19 cellular contexts compared by ENCODE assay signal in genomic region chr18:2114765-2115164, GRCh38.
DNase-seq lines count a peak whose midpoint lies in the region; ATAC-seq, FAIRE-seq and TF ChIP-seq lines count a peak whose summit lies in the region.
"Had no signal": no experiment of that assay in that cellular context is flagged by ENCODE, and none has a peak within 500 bp of the region (broad histone marks: within the 10 kb centered on the region; RNA-seq: fewer than 3 reads in every experiment).

No MANE protein-coding gene starts in this region.

- H2AFZ ChIP-seq in K562 (ENCODE audit: low read depth, low read length) (no peak overlapping the region), PC-9 (no peak overlapping the region; the same call in 1 of the 2 replicates)
- H2AFZ ChIP-seq: GM23338 had no signal

- no peak for TF ChIP-seq RAD21 in K562 (CRISPR knock-in tag; conservative IDR thresholded peaks at IDR 0.05 in 1 of 2, IDR thresholded peaks at IDR 0.05 in 1 of 2)

- WGBS in K562 (ENCODE audit: insufficient coverage, low coverage, missing lambda C conversion rate), result 3% methylated on average over 4 of the region's 4 CpGs

- H3K4me3 Mint-ChIP-seq in MCF 10A (ENCODE audit: unreplicated experiment) (no peak overlapping the region), T-helper 17 cell (no peak overlapping the region)
- H3K4me3 Mint-ChIP-seq: CD14-positive monocyte; CD4-positive, alpha-beta memory T cell; GM23338 had no signal

- H3K9me2 ChIP-seq in PC-9 (ENCODE audit: insufficient read depth), result no peaks in the 10 kb centered on the region

- no peaks in the 10 kb centered on the region for H3K27me3 ChIP-seq in breast epithelium
- H3K27me3 ChIP-seq in K562 (ENCODE audit: control insufficient read depth in 2 of 2, insufficient read depth in 2 of 2, low read length in 2 of 2), result no peaks in the 10 kb centered on the region
- no peaks in the 10 kb centered on the region for H3K27me3 ChIP-seq in PC-9 (ENCODE audit: insufficient read depth, low read depth)
- H3K27me3 ChIP-seq: BLaER1 had no signal

- POLR2A ChIA-PET in MCF 10A (lab: Yijun Ruan, JAX) (interaction anchor here (0.6 to 0.9 kb wide), 2 partner anchors 33 to 79 kb away, joined by 3 to 4 read pairs; no protein-coding TSS in a partner anchor), K562 (lab: Yijun Ruan, JAX) (interaction anchor here (0.7 to 1.0 kb wide), 2 partner anchors 8 to 890 kb away, joined by 3 read pairs; no protein-coding TSS in a partner anchor), PC-9 (lab: Charles Lee; ENCODE audit: unreplicated experiment) (no interaction called here)

- H3K4me1 ChIP-seq in breast epithelium (no peaks in the 10 kb centered on the region), K562 (replicated peaks in 1 of 2; ENCODE audit: control insufficient read depth in 2 of 2, insufficient read depth in 2 of 2, low read length in 2 of 2) (no peaks in the 10 kb centered on the region; a peak in 1 of 5 replicates), kidney (ENCODE audit: control insufficient read depth in 1 of 2, insufficient read depth in 1 of 2, low read depth in 1 of 2, low read length in 2 of 2) (peaks cover 0 to 2% of the 10 kb centered on the region in 2 donors), PC-9 (replicated peaks; ENCODE audit: insufficient read depth) (peaks cover 25% of the 10 kb centered on the region)
- H3K4me1 ChIP-seq: BLaER1 had no signal

- intact Hi-C loops in MCF 10A (cut with micrococcal nuclease), result loop anchor here (10.0 kb wide), 1 partner anchor 190 kb away; no protein-coding TSS in a partner anchor
- intact Hi-C loops in breast epithelium (cut with DNase I; ENCODE audit: low total_unique reads), result no loop called here
- intact Hi-C loops in K562 (cut with micrococcal nuclease), result no loop called here
- intact Hi-C loops in kidney (cut with DNase I), result no loop called here
- intact Hi-C loops in PC-9 (cut with micrococcal nuclease; ENCODE audit: unreplicated experiment), result loop anchor here (10.0 kb wide), 1 partner anchor 300 kb away; no protein-coding TSS in a partner anchor

- no peaks in the 10 kb centered on the region for H3K9me3 Mint-ChIP-seq in MCF 10A (ENCODE audit: unreplicated experiment)
- H3K9me3 Mint-ChIP-seq: CD14-positive monocyte, GM23338 had no signal

- FAIRE-seq in K562 (lab: Jason Lieb, UNC) (no peak), kidney (lab: Jason Lieb, UNC) (no peak)
- FAIRE-seq: H54 had no signal

- no peaks in the 10 kb centered on the region for H3K27me3 Mint-ChIP-seq in MCF 10A (ENCODE audit: insufficient read depth, unreplicated experiment)
- peaks cover 39% of the 10 kb centered on the region for H3K27me3 Mint-ChIP-seq in T-helper 17 cell

- TF ChIP-seq CTCF in MCF 10A (IDR thresholded peaks at IDR 0.05; ENCODE audit: unreplicated experiment) (no peak), breast epithelium (IDR thresholded peaks at IDR 0.05) (no peak), K562 (IDR thresholded peaks at IDR 0.05 in 2 of 3, conservative IDR thresholded peaks at IDR 0.05 in 1 of 3; ENCODE audit: insufficient read depth in 2 of 3, low read depth in 1 of 3, low read length in 3 of 3) (no peak), kidney (IDR thresholded peaks at IDR 0.05; ENCODE audit: borderline replicate concordance, extremely low read depth, insufficient read depth) (no peak), PC-9 (conservative IDR thresholded peaks at IDR 0.05) (no peak)

- no peaks in the 10 kb centered on the region for H3K79me2 ChIP-seq in K562 (ENCODE audit: control insufficient read depth, insufficient read depth, low read length)
- H3K79me2 ChIP-seq in PC-9 (ENCODE audit: low read depth), result no peaks in the 10 kb centered on the region

- H3F3A ChIP-seq in PC-9 (ENCODE audit: insufficient read depth, low read depth), result peaks cover 6% of the 10 kb centered on the region

- CTCF ChIA-PET in MCF 10A (lab: Yijun Ruan, JAX) (interaction anchor here (0.6 to 1.6 kb wide), 3 partner anchors 11 to 199 kb away, joined by 3 to 5 read pairs (median 4); no protein-coding TSS in a partner anchor), K562 (lab: Yijun Ruan, JAX; ENCODE audit: low intra/inter-chr PET ratio) (no interaction called here), PC-9 (lab: Charles Lee) (no interaction called here)

- TF ChIP-seq POLR2A in breast epithelium (IDR thresholded peaks at IDR 0.05), result no peak
- no peak for TF ChIP-seq POLR2A in K562 (conservative IDR thresholded peaks at IDR 0.05)

- H3K36me3 ChIP-seq in breast epithelium (no peaks in the 10 kb centered on the region), K562 (ENCODE audit: control insufficient read depth, insufficient read depth, low read length) (no peaks in the 10 kb centered on the region), kidney (ENCODE audit: control insufficient read depth in 1 of 2, insufficient read depth in 2 of 2, low read length in 2 of 2) (no peaks in the 10 kb centered on the region), PC-9 (ENCODE audit: low read depth) (no peaks in the 10 kb centered on the region)
- H3K36me3 ChIP-seq: BLaER1 had no signal

- TF ChIP-seq EP300 in K562 (IDR thresholded peaks at IDR 0.05; ENCODE audit: low read length), result no peak

- no peak overlapping the region for H3K4me3 ChIP-seq in breast epithelium
- no peak overlapping the region for H3K4me3 ChIP-seq in K562
- peak overlapping the region; percentile 14 to 32 for H3K4me3 ChIP-seq in kidney (ENCODE audit: low read length in 2 of 2)
- no peak overlapping the region for H3K4me3 ChIP-seq in PC-9
- H3K4me3 ChIP-seq: BLaER1, GM23338 had no signal

- H4K20me1 ChIP-seq in K562 (replicated peaks; ENCODE audit: control insufficient read depth, insufficient read depth, low read length) (no peaks in the 10 kb centered on the region), PC-9 (ENCODE audit: insufficient read depth) (no peaks in the 10 kb centered on the region)
- H4K20me1 ChIP-seq: BLaER1 had no signal

- H3K9ac ChIP-seq in K562 (ENCODE audit: insufficient read depth in 1 of 2, low read depth in 2 of 2, low read length in 2 of 2) (no peak overlapping the region), kidney (ENCODE audit: low read length in 2 of 2) (no peak overlapping the region)
- H3K9ac ChIP-seq: BLaER1 had no signal

- H3K27ac ChIP-seq in breast epithelium (no peak overlapping the region), K562 (ENCODE audit: extremely low read depth, low read depth, low read length) (no peak overlapping the region), kidney (ENCODE audit: low read depth in 2 of 2, low read length in 2 of 2) (no peak overlapping the region), PC-9 (no peak overlapping the region)
- H3K27ac ChIP-seq: BLaER1, HL-60 had no signal

- peaks cover 26% of the 10 kb centered on the region for H3K4me1 Mint-ChIP-seq in MCF 10A (ENCODE audit: insufficient read depth, unreplicated experiment)
- no peaks in the 10 kb centered on the region for H3K4me1 Mint-ChIP-seq in T-helper 17 cell
- H3K4me1 Mint-ChIP-seq: CD14-positive monocyte; CD4-positive, alpha-beta memory T cell had no signal

- H3K9me3 ChIP-seq in breast epithelium (no peaks in the 10 kb centered on the region), K562 (replicated peaks; ENCODE audit: control insufficient read depth, insufficient read depth, low read depth, low read length) (no peaks in the 10 kb centered on the region), kidney (ENCODE audit: control insufficient read depth in 1 of 2, low read length in 2 of 2) (no peaks in the 10 kb centered on the region), T-helper 17 cell (ENCODE audit: control insufficient read depth, low read length, poor library complexity, severe bottlenecking) (no peaks in the 10 kb centered on the region), PC-9 (ENCODE audit: insufficient read depth, low read depth) (0 out of 2 replicates have a peak, but pooled peaks cover 4% of the 10 kb centered on the region)
- H3K9me3 ChIP-seq: BLaER1 had no signal

- BruUV-seq in MCF 10A (replicated peaks; lab: Mats Ljungman, UMichigan) (no TSS peak), K562 (replicated peaks; lab: Mats Ljungman, UMichigan) (no TSS peak), PC-9 (replicated peaks; lab: Mats Ljungman, UMichigan) (no TSS peak)

- ATAC-seq in K562 (no peak), T-helper 17 cell (no peak)

- in situ Hi-C loops in K562 (cut with MboI), result loop anchor here (5.0 kb wide), 1 partner anchor 423 kb away; no protein-coding TSS in a partner anchor

- peak overlapping the region; percentile 29 for H3K27ac Mint-ChIP-seq in MCF 10A (ENCODE audit: low read depth, unreplicated experiment)
- no peak overlapping the region for H3K27ac Mint-ChIP-seq in T-helper 17 cell
- H3K27ac Mint-ChIP-seq: CD14-positive monocyte; CD4-positive, alpha-beta memory T cell; GM23338 had no signal

- no peaks in the 10 kb centered on the region for H3K9me1 ChIP-seq in K562 (ENCODE audit: control insufficient read depth, insufficient read depth, low read length)

- H3K4me2 ChIP-seq in K562 (ENCODE audit: insufficient read depth, low read length) (no peak overlapping the region), PC-9 (no peak overlapping the region)
- H3K4me2 ChIP-seq: BLaER1, GM23338 had no signal

- H3K36me3 Mint-ChIP-seq in MCF 10A (ENCODE audit: insufficient read depth, unreplicated experiment) (no peaks in the 10 kb centered on the region), T-helper 17 cell (ENCODE audit: low read depth) (no peaks in the 10 kb centered on the region)
- H3K36me3 Mint-ChIP-seq: CD14-positive monocyte; CD4-positive, alpha-beta memory T cell had no signal

- DNase-seq in MCF 10A (ENCODE audit: unreplicated experiment), result no peak
- DNase-seq in breast epithelium (ENCODE audit: low spot score in 2 of 2), result no peak
- DNase-seq in K562 (ENCODE audit: extremely low read depth in 1 of 4, low spot score in 3 of 4), result no peak
- no peak for DNase-seq in kidney
- DNase-seq in renal cortical epithelial cell (ENCODE audit: low read depth), result peak; percentile 35
- DNase-seq in T-helper 17 cell, result no peak
- no peak for DNase-seq in NCI-H2081 (lab: John Stamatoyannopoulos, UW)
- DNase-seq in PC-9, result no peak
- DNase-seq: 8988T; CD4-positive, alpha-beta memory T cell; DMS153; DMS79 treated with DMSO at 0.1 percent for 48 hours; GF-D8; HCEC 1CT had no signal

TF ChIP-seq in K562, 482 proteins besides CTCF, POLR2A, EP300 and RAD21 (continues in another document):
- TF ChIP-seq SP1 (CRISPR knock-in tag; IDR thresholded peaks at IDR 0.05), result no peak
- TF ChIP-seq LCOR (CRISPR knock-in tag; IDR thresholded peaks at IDR 0.05), result no peak
- no peak for TF ChIP-seq KDM4B (IDR thresholded peaks at IDR 0.05; ENCODE audit: borderline replicate concordance in 2 of 2, low read depth in 1 of 2)
- peak; percentile 58 for TF ChIP-seq TFE3 (CRISPR knock-in tag; IDR thresholded peaks at IDR 0.05)

Comparison
In these comparisons a context has a peak if more than half of its experiments do, and no peak if none do; other contexts are left out.
1. intact Hi-C loops: an anchor here in MCF 10A (10.0 kb wide) and PC-9 (10.0 kb wide); none called in breast epithelium, K562 and kidney.
2. H3K4me3 ChIP-seq: peak in kidney (2 of 2); none in breast epithelium (0 of 3), K562 (single experiment) and PC-9 (single experiment).